26 cellular contexts compared by ENCODE assay signal in the genomic region with DNA sequence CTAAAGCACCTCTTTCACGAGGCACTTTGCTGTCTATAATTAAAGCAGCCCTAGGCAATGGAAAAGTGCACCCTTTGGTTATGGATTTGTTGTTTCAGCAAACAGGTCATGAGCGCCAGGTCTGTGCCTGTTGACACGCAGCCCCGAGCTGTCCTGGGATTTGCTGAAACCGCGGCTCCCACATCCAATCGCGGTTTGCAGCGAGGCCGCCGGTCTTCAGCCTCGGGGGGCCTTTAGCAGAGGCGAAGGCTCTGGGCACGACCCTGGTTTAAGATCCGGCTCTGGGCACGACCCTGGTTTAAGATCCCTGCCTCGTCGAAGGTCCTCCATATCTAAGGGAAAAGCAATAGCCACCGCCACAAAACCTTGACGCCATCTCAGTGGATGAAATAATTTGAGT.
"Had no signal": no experiment of that assay in that cellular context is flagged by ENCODE, and none has a peak within 500 bp of the region (broad histone marks: within the 10 kb centered on the region; RNA-seq: fewer than 3 reads in every experiment).

No MANE protein-coding gene starts in this region.

- H3K36me3 ChIP-seq: adrenal gland, colonic mucosa, WERI-Rb-1 had no signal

- H3K9me3 ChIP-seq: adrenal gland, body of pancreas, colonic mucosa had no signal

- DNase-seq: activated B cell treated with CpG ODN at 0.5 μM for 24 hours; activated CD4-positive, alpha-beta T cell treated with anti-CD3 and anti-CD28 coated beads for 48 hours; activated CD4-positive, alpha-beta T cell treated with anti-CD3 and anti-CD28 coated beads, Interleukin-2, amount 50 U/mL, for 1 hour; activated CD4-positive, alpha-beta T cell treated with anti-CD3 and anti-CD28 coated beads, Interleukin-2, amount 50 U/mL, for 48 hours; activated CD8-positive, alpha-beta memory T cell treated with anti-CD3 and anti-CD28 coated beads for 24 hours; activated CD8-positive, alpha-beta T cell treated with anti-CD3 and anti-CD28 coated beads for 36 hours; activated effector memory CD4-positive, alpha-beta T cell treated with anti-CD3 and anti-CD28 coated beads, Interleukin-2, amount 50 U/mL, for 16 hours; activated naive CD4-positive, alpha-beta T cell treated with anti-CD3 and anti-CD28 coated beads for 36 hours; activated naive CD8-positive, alpha-beta T cell treated with anti-CD3 and anti-CD28 coated beads for 36 hours; activated naive CD8-positive, alpha-beta T cell treated with anti-CD3 and anti-CD28 coated beads, Interleukin-2, amount 50 U/mL, for 24 hours; activated T-cell treated with anti-CD3 and anti-CD28 coated beads, Interleukin-2, amount 50 U/mL, for 1 hour; activated T-cell treated with anti-CD3 and anti-CD28 coated beads, Interleukin-2, amount 50 U/mL, for 48 hours; adrenal gland; aorta; body of pancreas; caudate nucleus; cerebellar nuclear complex; colonic mucosa; effector memory CD4-positive, alpha-beta T cell; endodermal cell; foreskin fibroblast; head of caudate nucleus; T-helper 1 cell; T-helper 17 cell; T1000; WERI-Rb-1 had no signal

- H3K27me3 ChIP-seq: adrenal gland, body of pancreas, colonic mucosa had no signal

- H3K27ac ChIP-seq: adrenal gland, body of pancreas, colonic mucosa, WERI-Rb-1 had no signal

- H3K4me3 ChIP-seq: adrenal gland, body of pancreas, colonic mucosa had no signal
